ENCODE assay signal across 8 cellular contexts in genomic region chr3:172038823-172039222, GRCh38. TPM values are rescaled to one million over a fixed set of nuclear protein-coding genes. Genes with fewer than 3 reads are reported as not detected.
DNase-seq lines count a peak whose midpoint lies in the region; ATAC-seq and TF ChIP-seq lines count a peak whose summit lies in the region.

No MANE protein-coding gene starts in this region.

- peaks cover 21% of the 10 kb centered on the region for H3K79me2 ChIP-seq in OCI-LY3 (ENCODE audit: low read length)
- peaks cover 47% of the 10 kb centered on the region for H3K79me2 ChIP-seq in osteoblast (ENCODE audit: insufficient read depth, low read length)

- H4K20me1 ChIP-seq in OCI-LY3 (ENCODE audit: insufficient read depth, low read length) (0 out of 2 replicates have a peak, but pooled peaks cover 6% of the 10 kb centered on the region), osteoblast (ENCODE audit: insufficient read depth, low read length) (peaks cover 19% of the 10 kb centered on the region)

- DNase-seq in EL (peak; percentile 29), osteoblast (ENCODE audit: insufficient read length, low spot score, missing footprints) (no peak), KG1 (lab: John Stamatoyannopoulos, UW) (no peak), NCI-H1436 (lab: John Stamatoyannopoulos, UW) (no peak)
- no peak for DNase-seq in effector memory CD8-positive, alpha-beta T cell
- no peak for DNase-seq in activated CD8-positive, alpha-beta memory T cell treated with anti-CD3 and anti-CD28 coated beads for 24 hours

- H3K27me3 ChIP-seq in OCI-LY3 (ENCODE audit: low read depth, low read length) (0 out of 2 replicates have a peak, but pooled peaks cover 5% of the 10 kb centered on the region), osteoblast (ENCODE audit: insufficient read depth, low read length) (no peaks in the 10 kb centered on the region)

- peak overlapping the region; percentile 96 for H3K4me3 ChIP-seq in OCI-LY3 (ENCODE audit: low read length)
- peak overlapping the region; percentile 88 for H3K4me3 ChIP-seq in osteoblast (ENCODE audit: insufficient read depth, low read length)

- no peak overlapping the region for H3K27ac ChIP-seq in OCI-LY3 (ENCODE audit: low read length)
- peak overlapping the region; percentile 96 for H3K27ac ChIP-seq in osteoblast (ENCODE audit: low read depth, low read length)

- H3K4me2 ChIP-seq in OCI-LY3 (ENCODE audit: low read length) (peak overlapping the region; percentile 80), osteoblast (ENCODE audit: insufficient read depth, low read length) (peak overlapping the region; percentile 93)

- peaks cover 30% of the 10 kb centered on the region for H3K36me3 Mint-ChIP-seq in effector memory CD8-positive, alpha-beta T cell (ENCODE audit: insufficient read depth)

- no peak for TF ChIP-seq CTCF in OCI-LY3 (IDR thresholded peaks at IDR 0.05; ENCODE audit: low read depth, low read length)
- no peak for TF ChIP-seq CTCF in osteoblast (IDR thresholded peaks at IDR 0.05; ENCODE audit: extremely low read depth, low read depth, low read length)

- no peaks in the 10 kb centered on the region for H3K36me3 ChIP-seq in OCI-LY3 (replicated peaks; ENCODE audit: low read depth, low read length)
- H3K36me3 ChIP-seq in osteoblast (ENCODE audit: insufficient read depth, low read length): peaks cover 5% of the 10 kb centered on the region

- H3K27me3 Mint-ChIP-seq in effector memory CD8-positive, alpha-beta T cell: no peaks in the 10 kb centered on the region

- peak overlapping the region; percentile 98 to 99 for H3K27ac Mint-ChIP-seq in effector memory CD8-positive, alpha-beta T cell

- H3K4me1 ChIP-seq in OCI-LY3 (ENCODE audit: low read length): peaks cover 31% of the 10 kb centered on the region
- peaks cover 27% of the 10 kb centered on the region for H3K4me1 ChIP-seq in osteoblast (ENCODE audit: insufficient read depth, low read length)

- H2AFZ ChIP-seq in OCI-LY3 (ENCODE audit: low read depth, low read length) (0 out of 2 replicates have a peak overlapping the region, but pooled peaks have one; percentile 76), osteoblast (ENCODE audit: low read length) (peak overlapping the region; percentile 74)

- H3K9me3 Mint-ChIP-seq in effector memory CD8-positive, alpha-beta T cell: no peaks in the 10 kb centered on the region

- peaks cover 18 to 33% of the 10 kb centered on the region in 2 donors for H3K4me1 Mint-ChIP-seq in effector memory CD8-positive, alpha-beta T cell (ENCODE audit: low read depth in 2 of 2)

- H3K9me3 ChIP-seq in OCI-LY3 (ENCODE audit: insufficient read depth, low read length) (no peaks in the 10 kb centered on the region), osteoblast (ENCODE audit: low read depth, low read length) (no peaks in the 10 kb centered on the region)

- H3K9ac ChIP-seq in OCI-LY3 (ENCODE audit: low read length): 0 out of 2 replicates have a peak overlapping the region, but pooled peaks have one; percentile 94

- no peak for ATAC-seq in effector memory CD8-positive, alpha-beta T cell (replicated peaks)
- no peak for ATAC-seq in GM18868 (IDR thresholded peaks at IDR 0.05; ENCODE audit: unreplicated experiment)

- peak overlapping the region; percentile 98 to 99 for H3K4me3 Mint-ChIP-seq in effector memory CD8-positive, alpha-beta T cell

RNA-seq across cellular contexts. Expression of gene FNDC3B, which starts 0.6 kb away (rescaled TPM):
- total RNA-seq in osteoblast: 179 TPM in 2 replicates
